8 cellular contexts compared by ENCODE assay signal in the genomic region with DNA sequence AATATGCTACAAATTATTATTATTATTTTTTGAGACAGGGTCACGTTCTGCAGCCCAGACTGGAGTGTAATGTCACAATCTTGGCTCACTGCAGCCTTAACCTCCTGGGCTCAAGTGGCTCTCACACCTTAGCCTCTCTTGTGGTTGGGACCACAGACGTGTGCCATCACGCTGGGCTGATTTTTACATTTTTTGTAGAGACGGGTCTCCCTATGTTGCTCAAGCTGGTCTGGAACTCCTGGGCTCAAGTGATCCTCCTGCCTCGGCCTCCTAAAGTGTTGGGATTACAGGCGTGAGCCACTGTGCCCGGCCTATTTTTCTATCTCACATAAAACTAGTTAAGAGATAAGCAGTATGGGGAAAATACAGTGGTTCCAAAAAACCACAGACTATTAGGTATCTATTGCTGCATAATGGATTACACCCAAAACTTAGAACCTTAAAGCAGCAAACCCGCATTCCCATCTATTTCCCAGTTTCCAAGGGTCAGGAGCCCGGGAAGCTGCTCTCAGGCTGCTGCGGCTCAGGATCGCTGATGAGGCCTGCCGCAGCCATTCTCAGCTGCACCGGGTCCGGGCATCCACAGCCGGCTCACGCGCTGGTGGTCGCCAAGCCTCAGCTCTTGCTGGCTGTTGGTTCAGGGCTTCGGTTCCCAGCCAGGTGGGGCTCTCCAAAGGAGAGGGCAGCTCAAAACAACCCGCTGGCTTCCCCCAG.
DNase-seq lines count a peak whose midpoint lies in the region; ATAC-seq and TF ChIP-seq lines count a peak whose summit lies in the region.

No MANE protein-coding gene starts in this region.

- H3K27ac ChIP-seq in DOHH2 (ENCODE audit: low read depth, low read length) (no peak overlapping the region), Peyer's patch (no peak overlapping the region), rectal smooth muscle tissue (ENCODE audit: low read depth, low read length) (no peak overlapping the region)

- H3K79me2 ChIP-seq in DOHH2 (ENCODE audit: control insufficient read depth, low read length): no peaks in the 10 kb centered on the region

- TF ChIP-seq POLR2A in Peyer's patch (IDR thresholded peaks at IDR 0.05): no peak

- no peak overlapping the region for H3K9ac ChIP-seq in rectal smooth muscle tissue (ENCODE audit: low read length)

- H3K4me3 ChIP-seq in DOHH2 (ENCODE audit: low read length) (peak overlapping the region; percentile 91), Peyer's patch (peak overlapping the region; percentile 40 to 57 (median 54)), epithelial cell of proximal tubule (ENCODE audit: low read depth, low read length) (peak overlapping the region; percentile 85), rectal smooth muscle tissue (ENCODE audit: low read length) (peak overlapping the region; percentile 96)

- H3K9me3 ChIP-seq in DOHH2 (ENCODE audit: control insufficient read depth, insufficient read depth, low read length) (no peaks in the 10 kb centered on the region), Peyer's patch (no peaks in the 10 kb centered on the region)

- 0 out of 2 replicates have a peak, but pooled peaks cover 3% of the 10 kb centered on the region for H3F3A ChIP-seq in DOHH2 (ENCODE audit: control insufficient read depth, insufficient read depth)

- H3K36me3 ChIP-seq in DOHH2 (ENCODE audit: control insufficient read depth, low read length) (no peaks in the 10 kb centered on the region), Peyer's patch (no peaks in the 10 kb centered on the region), rectal smooth muscle tissue (ENCODE audit: control insufficient read depth, insufficient read depth, low read length) (no peaks in the 10 kb centered on the region)

- peak overlapping the region; percentile 99 for H3K4me2 ChIP-seq in DOHH2 (ENCODE audit: low read length)

- DNase-seq in Peyer's patch (no peak), epithelial cell of proximal tubule (ENCODE audit: low read depth) (no peak)

- H3K27me3 ChIP-seq in DOHH2 (ENCODE audit: control insufficient read depth, low read length) (peaks cover 10% of the 10 kb centered on the region; the same call in 1 of the 2 replicates), Peyer's patch (no peaks in the 10 kb centered on the region), rectal smooth muscle tissue (ENCODE audit: control insufficient read depth, insufficient read depth, low read length) (no peaks in the 10 kb centered on the region)

- peaks cover 14% of the 10 kb centered on the region for H3K4me1 ChIP-seq in DOHH2 (ENCODE audit: control insufficient read depth, low read length)
- peaks cover 0 to 16% (median 5%) of the 10 kb centered on the region in 4 donors for H3K4me1 ChIP-seq in Peyer's patch
- H3K4me1 ChIP-seq in rectal smooth muscle tissue (ENCODE audit: control insufficient read depth, insufficient read depth, low read length): peaks cover 3% of the 10 kb centered on the region

- TF ChIP-seq CTCF in DOHH2 (IDR thresholded peaks at IDR 0.05; ENCODE audit: low read depth, low read length, poor library complexity, severe bottlenecking) (no peak), Peyer's patch (IDR thresholded peaks at IDR 0.05) (peak in 2 of 6 experiments; percentile 14 to 26), epithelial cell of proximal tubule (conservative IDR thresholded peaks at IDR 0.05; ENCODE audit: low read depth, low read length) (no peak)

- H4K20me1 ChIP-seq in DOHH2 (ENCODE audit: control insufficient read depth, insufficient read depth, low read depth, low read length): no peaks in the 10 kb centered on the region

- ATAC-seq in GM18517 (IDR thresholded peaks at IDR 0.05; ENCODE audit: unreplicated experiment) (no peak), HG03469 (IDR thresholded peaks at IDR 0.05; ENCODE audit: unreplicated experiment) (no peak), HG03565 (IDR thresholded peaks at IDR 0.05; ENCODE audit: unreplicated experiment) (no peak), GM19324 (IDR thresholded peaks at IDR 0.05; ENCODE audit: low FRiP score, unreplicated experiment) (no peak)

- H3K9me2 ChIP-seq in DOHH2 (replicated peaks; ENCODE audit: control insufficient read depth, low read length): no peaks in the 10 kb centered on the region
